ENCODE assay signal across 8 cellular contexts in the genomic region with DNA sequence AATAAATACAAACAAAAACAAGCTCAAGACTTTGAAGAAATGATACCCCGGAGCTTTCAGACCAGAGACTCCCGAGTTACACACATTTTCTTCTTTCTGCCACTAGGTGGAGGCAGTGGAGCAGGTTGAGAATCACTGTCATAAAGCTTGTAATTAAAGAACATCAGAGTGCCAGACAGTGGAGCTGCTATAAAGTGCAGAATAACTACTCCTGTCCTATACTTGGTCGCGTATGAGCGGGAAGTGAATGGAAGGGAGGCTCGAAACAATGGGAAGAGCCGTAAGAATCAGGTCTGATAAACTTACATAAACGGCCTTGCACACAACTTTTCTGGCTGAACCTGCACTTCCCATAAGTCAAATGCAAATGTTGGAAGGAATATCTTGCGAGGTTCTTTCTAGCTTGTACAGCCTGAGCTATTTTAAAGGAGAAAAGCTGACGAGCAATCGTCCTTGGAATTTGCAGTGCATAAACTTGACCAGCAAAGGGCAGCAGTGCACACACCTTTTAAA.
DNase-seq lines count a peak whose midpoint lies in the region; ATAC-seq and TF ChIP-seq lines count a peak whose summit lies in the region.

No MANE protein-coding gene starts in this region.

- H3K9me3 ChIP-seq in colonic mucosa: no peaks in the 10 kb centered on the region
- no peaks in the 10 kb centered on the region for H3K9me3 ChIP-seq in lower lobe of right lung
- H3K9me3 ChIP-seq in thyroid gland: no peaks in the 10 kb centered on the region

- H3K27ac ChIP-seq in colonic mucosa (no peak overlapping the region), lower lobe of right lung (no peak overlapping the region), thyroid gland (peak overlapping the region in 1 of 3 donors; percentile 45)

- intact Hi-C loops in colonic mucosa (cut with DNase I): no loop called here
- intact Hi-C loops in lower lobe of right lung (cut with DNase I): no loop called here
- intact Hi-C loops in thyroid gland (cut with DNase I): no loop called here

- H3K36me3 ChIP-seq in colonic mucosa (no peaks in the 10 kb centered on the region), lower lobe of right lung (no peaks in the 10 kb centered on the region), thyroid gland (no peaks in the 10 kb centered on the region)

- peak; percentile 14 for DNase-seq in AG09309 (ENCODE audit: low read depth)
- DNase-seq in GM12865 (ENCODE audit: low read depth): peak; percentile 72
- DNase-seq in LHCN-M2 (ENCODE audit: low read depth): peak; percentile 46
- DNase-seq in RPMI8226: peak; percentile 40
- peak; percentile 53 for DNase-seq in colonic mucosa
- no peak for DNase-seq in lower lobe of right lung
- peak; percentile 47 to 48 for DNase-seq in thyroid gland

- H3K4me1 ChIP-seq in colonic mucosa (no peaks in the 10 kb centered on the region), lower lobe of right lung (no peaks in the 10 kb centered on the region), thyroid gland (no peaks in the 10 kb centered on the region)

- peak; percentile 75 to 76 for ATAC-seq in lower lobe of right lung
- no peak for ATAC-seq in GM18870 (IDR thresholded peaks at IDR 0.05; ENCODE audit: unreplicated experiment)

- H3K27me3 ChIP-seq in colonic mucosa (no peaks in the 10 kb centered on the region), lower lobe of right lung (ENCODE audit: low read depth) (no peaks in the 10 kb centered on the region), thyroid gland (no peaks in the 10 kb centered on the region)

- H3K4me3 ChIP-seq in AG09309 (ENCODE audit: control insufficient read depth, low read depth, low read length): no peak overlapping the region
- H3K4me3 ChIP-seq in GM12865 (ENCODE audit: low read depth, low read length): peak overlapping the region; percentile 49
- H3K4me3 ChIP-seq in colonic mucosa: no peak overlapping the region
- no peak overlapping the region for H3K4me3 ChIP-seq in lower lobe of right lung
- no peak overlapping the region for H3K4me3 ChIP-seq in thyroid gland (replicated peaks in 1 of 3)

- WGBS in thyroid gland, 2 donors: 2 to 6% methylated on average over 11 of the region's 11 CpGs

- no peak for TF ChIP-seq POLR2A in thyroid gland (IDR thresholded peaks at IDR 0.05)

- TF ChIP-seq CTCF in AG09309 (IDR thresholded peaks at IDR 0.05; ENCODE audit: control insufficient read depth, insufficient read depth, low read depth, low read length, missing control alignments) (peak; percentile 83), GM12865 (IDR thresholded peaks at IDR 0.05; ENCODE audit: insufficient read depth, low read depth, low read length, missing control alignments) (peak; percentile 55), colonic mucosa (IDR thresholded peaks at IDR 0.05) (peak; percentile 57), lower lobe of right lung (IDR thresholded peaks at IDR 0.05) (peak; percentile 76), thyroid gland (IDR thresholded peaks at IDR 0.05) (peak in 5 of 6 experiments; percentile 55 to 82 (median 65))

- no peak overlapping the region for H3K9ac ChIP-seq in colonic mucosa (ENCODE audit: low read depth in 2 of 2, low read length in 2 of 2)
